ENCODE assay signal across 16 cellular contexts in the genomic region with DNA sequence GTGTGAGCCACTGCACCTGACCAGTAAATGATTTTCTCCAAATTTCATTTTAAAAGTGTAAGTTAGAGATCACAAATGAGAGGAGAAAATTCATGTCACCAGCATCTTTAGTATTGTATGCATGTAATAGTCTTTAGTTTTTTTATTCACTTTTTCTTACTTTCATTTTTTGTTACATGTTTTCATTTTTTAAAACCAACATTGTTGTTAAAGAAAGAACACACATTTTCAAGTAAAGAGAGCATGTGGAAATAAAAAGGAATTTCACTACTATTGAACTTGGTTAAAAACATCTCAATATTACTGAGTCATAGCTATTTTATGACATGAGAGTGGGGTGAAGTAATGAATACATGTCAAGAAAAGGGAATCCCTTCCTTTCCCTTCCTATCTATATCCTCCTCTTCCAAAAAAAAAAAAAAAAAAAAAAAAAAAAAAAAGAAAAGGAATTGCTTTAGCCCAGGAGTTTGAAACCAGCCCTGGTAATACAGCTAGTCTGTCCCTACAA.
"Had no signal": no experiment of that assay in that cellular context is flagged by ENCODE, and none has a peak within 500 bp of the region (broad histone marks: within the 10 kb centered on the region; RNA-seq: fewer than 3 reads in every experiment).

No MANE protein-coding gene starts in this region.

- H3K4me3 ChIP-seq: gastroesophageal sphincter, tibial artery, vagina had no signal

- FAIRE-seq: small intestine, TTC549 had no signal

- H3K27me3 ChIP-seq: tibial artery, vagina had no signal

- H3K36me3 ChIP-seq: gastroesophageal sphincter, tibial artery, vagina had no signal

- H3K4me1 ChIP-seq: gastroesophageal sphincter, tibial artery, vagina had no signal

- H3K27ac ChIP-seq: gastroesophageal sphincter, tibial artery, vagina had no signal

- DNase-seq: activated CD4-positive, alpha-beta T cell treated with anti-CD3 and anti-CD28 coated beads, Interleukin-2, amount 10 ng/mL, durations not matched to agents 7 days and 5 days; activated CD4-positive, CD25-positive, alpha-beta regulatory T cell; activated CD8-positive, alpha-beta memory T cell treated with anti-CD3 and anti-CD28 coated beads for 24 hours; activated naive CD4-positive, alpha-beta T cell treated with Interleukin-2 at 50 U/mL for 16 hours; activated naive CD8-positive, alpha-beta T cell treated with anti-CD3 and anti-CD28 coated beads, Interleukin-2, amount 50 U/mL, for 24 hours; central memory CD4-positive, alpha-beta T cell; cortex of kidney; effector memory CD4-positive, alpha-beta T cell; erythroblast; kidney glomerular epithelial cell; naive B cell; small intestine; tibial artery had no signal

- ATAC-seq: activated naive CD8-positive, alpha-beta T cell treated with anti-CD3 and anti-CD28 coated beads, Interleukin-2, amount 50 U/mL, for 24 hours; gastroesophageal sphincter had no signal

- H3K9me3 ChIP-seq: gastroesophageal sphincter, tibial artery, vagina had no signal
